In genomic region chr2:5539281-5540211, GRCh38 we compare ENCODE assay signal across 16 cellular contexts.
DNase-seq lines count a peak whose midpoint lies in the region; ATAC-seq and TF ChIP-seq lines count a peak whose summit lies in the region.
"Had no signal": no experiment of that assay in that cellular context is flagged by ENCODE, and none has a peak within 500 bp of the region (broad histone marks: within the 10 kb centered on the region; RNA-seq: fewer than 3 reads in every experiment).

No MANE protein-coding gene starts in this region.

- no peaks in the 10 kb centered on the region for H3K27me3 ChIP-seq in H7 (ENCODE audit: control insufficient read depth, insufficient read depth, low read length)
- H3K27me3 ChIP-seq: colonic mucosa had no signal

- no peaks in the 10 kb centered on the region for H3K27me3 Mint-ChIP-seq in progenitor cell of endocrine pancreas
- H3K27me3 Mint-ChIP-seq in activated T-helper 17 cell treated with anti-CD3 and anti-CD28 coated beads, Interleukin-2, amount 50 U/mL, for 72 hours = no peaks in the 10 kb centered on the region
- H3K27me3 Mint-ChIP-seq: activated CD4-positive, alpha-beta memory T cell treated with anti-CD3 and anti-CD28 coated beads, Interleukin-2, amount 10 ng/mL, durations not matched to agents 7 days and 5 days; stimulated activated naive B cell treated with anti-CD40 and anti-IgM and Interleukin-4, amounts not matched to agents 10 μg/mL and 1 μg/mL and 100 μg/mL, for 72 hours had no signal

- peaks cover 7% of the 10 kb centered on the region for H3K9me3 ChIP-seq in iPS-18c (ENCODE audit: control insufficient read depth, insufficient read depth, low read length)
- H3K9me3 ChIP-seq: colonic mucosa had no signal

- no peak for ATAC-seq in GM19397 (IDR thresholded peaks at IDR 0.05; ENCODE audit: unreplicated experiment)
- ATAC-seq in activated T-helper 17 cell treated with anti-CD3 and anti-CD28 coated beads, Interleukin-2, amount 50 U/mL, for 72 hours (replicated peaks) = no peak
- ATAC-seq in omental fat pad (ENCODE audit: low FRiP score) = no peak
- no peak for ATAC-seq in HG03432 (IDR thresholded peaks at IDR 0.05; ENCODE audit: unreplicated experiment)
- ATAC-seq: left lobe of liver; naive thymus-derived CD4-positive, alpha-beta T cell; stimulated activated naive B cell treated with anti-CD40 and anti-IgM and Interleukin-4, amounts not matched to agents 10 μg/mL and 1 μg/mL and 100 μg/mL, for 72 hours had no signal

- peak overlapping the region; percentile 67 for H3K4me3 Mint-ChIP-seq in progenitor cell of endocrine pancreas (ENCODE audit: low read depth)
- H3K4me3 Mint-ChIP-seq in activated T-helper 17 cell treated with anti-CD3 and anti-CD28 coated beads, Interleukin-2, amount 50 U/mL, for 72 hours = no peak overlapping the region
- H3K4me3 Mint-ChIP-seq: activated CD4-positive, alpha-beta memory T cell treated with anti-CD3 and anti-CD28 coated beads, Interleukin-2, amount 10 ng/mL, durations not matched to agents 7 days and 5 days; naive thymus-derived CD4-positive, alpha-beta T cell; stimulated activated naive B cell treated with anti-CD40 and anti-IgM and Interleukin-4, amounts not matched to agents 10 μg/mL and 1 μg/mL and 100 μg/mL, for 72 hours had no signal

- peak; percentile 24 for DNase-seq in H7
- peak; percentile 52 for DNase-seq in NCI-H69 (lab: John Stamatoyannopoulos, UW)
- DNase-seq in progenitor cell of endocrine pancreas (ENCODE audit: low spot score, unreplicated experiment) = no peak
- no peak for DNase-seq in omental fat pad (ENCODE audit: low spot score)
- DNase-seq: activated CD4-positive, alpha-beta memory T cell treated with anti-CD3 and anti-CD28 coated beads, Interleukin-2, amount 10 ng/mL, durations not matched to agents 7 days and 5 days; colonic mucosa; MV-4-11; naive thymus-derived CD4-positive, alpha-beta T cell; NCI-H446; stimulated activated naive B cell treated with anti-CD40 and anti-IgM and Interleukin-4, amounts not matched to agents 10 μg/mL and 1 μg/mL and 100 μg/mL, for 72 hours had no signal

- H3K36me3 Mint-ChIP-seq in progenitor cell of endocrine pancreas (ENCODE audit: insufficient read depth) = peaks cover 8% of the 10 kb centered on the region
- H3K36me3 Mint-ChIP-seq in activated T-helper 17 cell treated with anti-CD3 and anti-CD28 coated beads, Interleukin-2, amount 50 U/mL, for 72 hours (ENCODE audit: low read depth) = no peaks in the 10 kb centered on the region
- H3K36me3 Mint-ChIP-seq: naive thymus-derived CD4-positive, alpha-beta T cell; stimulated activated naive B cell treated with anti-CD40 and anti-IgM and Interleukin-4, amounts not matched to agents 10 μg/mL and 1 μg/mL and 100 μg/mL, for 72 hours had no signal

- TF ChIP-seq CTCF in progenitor cell of endocrine pancreas (IDR thresholded peaks at IDR 0.05; ENCODE audit: unreplicated experiment) (no peak), omental fat pad (IDR thresholded peaks at IDR 0.05) (no peak)

- no peaks in the 10 kb centered on the region for H3K36me3 ChIP-seq in H7 (replicated peaks; ENCODE audit: control insufficient read depth, insufficient read depth, low read length)
- H3K36me3 ChIP-seq: colonic mucosa had no signal

- H3K4me3 ChIP-seq in H7 (ENCODE audit: insufficient read depth, low read depth, low read length) (peak overlapping the region; percentile 21; the same call in 1 of the 2 replicates), iPS-18c (ENCODE audit: insufficient read depth, low read depth, low read length) (peak overlapping the region; percentile 32; the same call in 1 of the 2 replicates)
- H3K4me3 ChIP-seq: colonic mucosa, skin epidermis had no signal

- peaks cover 30% of the 10 kb centered on the region for H3K4me1 Mint-ChIP-seq in progenitor cell of endocrine pancreas (ENCODE audit: low read depth)
- H3K4me1 Mint-ChIP-seq in activated T-helper 17 cell treated with anti-CD3 and anti-CD28 coated beads, Interleukin-2, amount 50 U/mL, for 72 hours = no peaks in the 10 kb centered on the region
- H3K4me1 Mint-ChIP-seq: activated CD4-positive, alpha-beta memory T cell treated with anti-CD3 and anti-CD28 coated beads, Interleukin-2, amount 10 ng/mL, durations not matched to agents 7 days and 5 days; naive thymus-derived CD4-positive, alpha-beta T cell; stimulated activated naive B cell treated with anti-CD40 and anti-IgM and Interleukin-4, amounts not matched to agents 10 μg/mL and 1 μg/mL and 100 μg/mL, for 72 hours had no signal

- H3K27ac Mint-ChIP-seq in progenitor cell of endocrine pancreas = peak overlapping the region; percentile 97
- no peak overlapping the region for H3K27ac Mint-ChIP-seq in activated T-helper 17 cell treated with anti-CD3 and anti-CD28 coated beads, Interleukin-2, amount 50 U/mL, for 72 hours
- H3K27ac Mint-ChIP-seq: activated CD4-positive, alpha-beta memory T cell treated with anti-CD3 and anti-CD28 coated beads, Interleukin-2, amount 10 ng/mL, durations not matched to agents 7 days and 5 days; naive thymus-derived CD4-positive, alpha-beta T cell; stimulated activated naive B cell treated with anti-CD40 and anti-IgM and Interleukin-4, amounts not matched to agents 10 μg/mL and 1 μg/mL and 100 μg/mL, for 72 hours had no signal

- H3K9me3 Mint-ChIP-seq in progenitor cell of endocrine pancreas (ENCODE audit: low read depth) = peaks cover 16% of the 10 kb centered on the region
- H3K9me3 Mint-ChIP-seq in activated T-helper 17 cell treated with anti-CD3 and anti-CD28 coated beads, Interleukin-2, amount 50 U/mL, for 72 hours = peaks cover 11% of the 10 kb centered on the region

Comparison
In these comparisons a context has a peak if more than half of its experiments do, and no peak if none do; other contexts are left out.
1. DNase-seq: peak in H7 (single experiment) and NCI-H69 (single experiment); none in progenitor cell of endocrine pancreas (single experiment) and omental fat pad (single experiment).